In the genomic region with DNA sequence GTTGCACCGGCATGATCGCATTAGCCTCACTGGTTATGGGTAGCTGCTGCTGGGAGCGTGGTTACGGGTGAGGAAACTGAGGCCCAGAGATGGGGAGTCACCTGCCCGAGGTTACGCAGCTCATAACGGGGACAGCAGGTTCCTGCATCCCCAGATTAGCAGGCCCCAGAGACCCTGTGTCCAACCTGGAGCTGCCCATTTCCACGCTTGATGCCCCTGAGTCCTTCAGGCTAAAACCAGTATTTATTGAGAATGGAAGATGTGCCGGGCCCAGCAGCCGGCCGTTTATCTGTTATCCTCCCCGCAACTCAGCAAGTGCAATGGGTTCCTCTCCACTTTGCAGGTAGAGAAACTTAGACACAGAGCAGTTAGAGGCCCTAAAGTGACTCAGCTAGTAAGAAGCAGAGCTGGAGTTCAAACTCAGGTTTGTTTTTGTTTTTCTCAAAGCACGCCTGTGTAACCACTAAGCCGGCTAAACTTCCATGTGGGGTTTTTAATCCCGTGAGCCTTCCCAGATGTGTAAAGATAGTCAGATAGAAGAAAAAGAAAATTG, we compare ENCODE assay signal across 8 cellular contexts. TPM values are rescaled to one million over a fixed set of nuclear protein-coding genes. Genes with fewer than 3 reads are reported as not detected.
DNase-seq lines count a peak whose midpoint lies in the region; ATAC-seq, FAIRE-seq and TF ChIP-seq lines count a peak whose summit lies in the region.

No MANE protein-coding gene starts in this region.

- TF ChIP-seq CTCF in A549 (IDR thresholded peaks at IDR 0.05) (no peak), GM10248 (IDR thresholded peaks at IDR 0.05; ENCODE audit: control extremely low read depth, extremely low read depth, low read depth, missing control alignments) (no peak), RWPE1 (conservative IDR thresholded peaks at IDR 0.05; ENCODE audit: low read depth) (no peak)

- no peak for TF ChIP-seq EP300 in A549 (IDR thresholded peaks at IDR 0.05)

- POLR2A ChIA-PET in A549 (lab: Yijun Ruan, JAX): no interaction called here
- POLR2A ChIA-PET in GM10248 (lab: Yijun Ruan, JAX): interaction anchor here (0.6 kb wide), 1 partner anchor 442 kb away, joined by 3 read pairs; no protein-coding TSS in a partner anchor
- POLR2A ChIA-PET in RWPE1 (lab: Yijun Ruan, JAX; ENCODE audit: low non-redundant PET): interaction anchor here (1.4 kb wide), 1 partner anchor 10 kb away, joined by 4 read pairs; no protein-coding TSS in a partner anchor

- peak overlapping the region; percentile 88 for H3K4me2 ChIP-seq in A549

- TF ChIP-seq POLR2A in A549 (IDR thresholded peaks at IDR 0.05; ENCODE audit: low read length): no peak

- peak overlapping the region; percentile 80 to 94 for H3K9ac ChIP-seq in mucosa of rectum (ENCODE audit: low read depth in 1 of 2, low read length in 2 of 2)

- H3K9me3 ChIP-seq in A549 (no peaks in the 10 kb centered on the region), mucosa of rectum (ENCODE audit: control insufficient read depth in 2 of 2, low read length in 2 of 2) (no peaks in the 10 kb centered on the region)

- ATAC-seq in A549 (peak; percentile 41 to 55; a peak in 5 of 6 replicates), HG03025 (IDR thresholded peaks at IDR 0.05; ENCODE audit: low FRiP score, unreplicated experiment) (peak; percentile 5)

- no peak for FAIRE-seq in A549 (lab: Jason Lieb, UNC)

- H3K27me3 ChIP-seq in mucosa of rectum (ENCODE audit: control insufficient read depth in 2 of 2, insufficient read depth in 2 of 2, low read length in 2 of 2): no peaks in the 10 kb centered on the region

- DNase-seq in A549 (ENCODE audit: low read depth in 1 of 2, low spot score in 1 of 2) (peak; percentile 9 to 21), GM10248 (ENCODE audit: extremely low spot score) (peak; percentile 23), RWPE1 (ENCODE audit: low spot score) (peak; percentile 55), ecto neural progenitor cell (ENCODE audit: low spot score) (peak; percentile 59), COR-L47 (lab: John Stamatoyannopoulos, UW) (no peak), NCI-H187 (lab: John Stamatoyannopoulos, UW) (no peak)

- TF ChIP-seq RAD21 in A549 (conservative IDR thresholded peaks at IDR 0.05 in 1 of 2, IDR thresholded peaks at IDR 0.05 in 1 of 2): no peak

- H3K27ac ChIP-seq in A549 (peak overlapping the region; percentile 97 to 99), RWPE1 (peak overlapping the region; percentile 85), mucosa of rectum (ENCODE audit: low read depth in 2 of 2, low read length in 2 of 2) (peak overlapping the region; percentile 82 to 94)

- WGBS in A549 (ENCODE audit: missing lambda C conversion rate): 2% methylated on average over 15 of the region's 15 CpGs

- peaks cover 13% of the 10 kb centered on the region for H3K4me1 ChIP-seq in A549
- peaks cover 12 to 26% of the 10 kb centered on the region in 2 donors for H3K4me1 ChIP-seq in mucosa of rectum (ENCODE audit: control insufficient read depth in 2 of 2, insufficient read depth in 2 of 2, low read length in 2 of 2)

- no peaks in the 10 kb centered on the region for H3K36me3 ChIP-seq in mucosa of rectum (ENCODE audit: control insufficient read depth in 2 of 2, insufficient read depth in 2 of 2, low read length in 2 of 2)

- CTCF ChIA-PET in A549 (lab: Yijun Ruan, JAX) (interaction anchor here (0.6 to 15.6 kb wide), 26 partner anchors 8 to 472 kb away, joined by 3 to 655 read pairs (median 5); no protein-coding TSS in a partner anchor), GM10248 (lab: Yijun Ruan, JAX) (interaction anchor here (0.6 to 12.0 kb wide), 22 partner anchors 9 to 1897 kb away, joined by 3 to 136 read pairs (median 4); no protein-coding TSS in a partner anchor), RWPE1 (lab: Yijun Ruan, JAX) (interaction anchor here (0.5 to 2.5 kb wide), 17 partner anchors 10 to 1587 kb away, joined by 3 to 15 read pairs (median 3); no protein-coding TSS in a partner anchor)

- H3K4me3 ChIP-seq in A549 (peak overlapping the region; percentile 69), mucosa of rectum (ENCODE audit: low read length in 2 of 2) (peak overlapping the region; percentile 91 to 92)

TF ChIP-seq in A549, 52 proteins besides CTCF, POLR2A, EP300 and RAD21:
- TF ChIP-seq JUN (IDR thresholded peaks at IDR 0.05) (no peak), RNF2 (IDR thresholded peaks at IDR 0.05; ENCODE audit: borderline replicate concordance, low read depth) (no peak), ZC3H11A (IDR thresholded peaks at IDR 0.05) (no peak), ZNF302 (CRISPR knock-in tag; IDR thresholded peaks at IDR 0.05) (no peak), TFCP2L1 (CRISPR knock-in tag; IDR thresholded peaks at IDR 0.05) (no peak), KDM5A (IDR thresholded peaks at IDR 0.05) (no peak), NR3C1 (IDR thresholded peaks at IDR 0.05) (no peak), BHLHE40 (IDR thresholded peaks at IDR 0.05; ENCODE audit: low read depth, low read length) (no peak), HOXB5 (CRISPR knock-in tag; IDR thresholded peaks at IDR 0.05) (no peak), FOSL2 (IDR thresholded peaks at IDR 0.05) (no peak), FOSL2 (CRISPR knock-in tag; IDR thresholded peaks at IDR 0.05) (no peak), RARB (CRISPR knock-in tag; IDR thresholded peaks at IDR 0.05) (no peak), RCOR1 (IDR thresholded peaks at IDR 0.05; ENCODE audit: low read depth, low read length) (no peak), EHMT2 (IDR thresholded peaks at IDR 0.05; ENCODE audit: low read depth) (no peak)
- TF ChIP-seq, protein P1, sequence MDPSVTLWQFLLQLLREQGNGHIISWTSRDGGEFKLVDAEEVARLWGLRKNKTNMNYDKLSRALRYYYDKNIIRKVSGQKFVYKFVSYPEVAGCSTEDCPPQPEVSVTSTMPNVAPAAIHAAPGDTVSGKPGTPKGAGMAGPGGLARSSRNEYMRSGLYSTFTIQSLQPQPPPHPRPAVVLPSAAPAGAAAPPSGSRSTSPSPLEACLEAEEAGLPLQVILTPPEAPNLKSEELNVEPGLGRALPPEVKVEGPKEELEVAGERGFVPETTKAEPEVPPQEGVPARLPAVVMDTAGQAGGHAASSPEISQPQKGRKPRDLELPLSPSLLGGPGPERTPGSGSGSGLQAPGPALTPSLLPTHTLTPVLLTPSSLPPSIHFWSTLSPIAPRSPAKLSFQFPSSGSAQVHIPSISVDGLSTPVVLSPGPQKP (IDR thresholded peaks at IDR 0.05; ENCODE audit: low read depth, low read length): no peak
- TF ChIP-seq, protein P2, sequence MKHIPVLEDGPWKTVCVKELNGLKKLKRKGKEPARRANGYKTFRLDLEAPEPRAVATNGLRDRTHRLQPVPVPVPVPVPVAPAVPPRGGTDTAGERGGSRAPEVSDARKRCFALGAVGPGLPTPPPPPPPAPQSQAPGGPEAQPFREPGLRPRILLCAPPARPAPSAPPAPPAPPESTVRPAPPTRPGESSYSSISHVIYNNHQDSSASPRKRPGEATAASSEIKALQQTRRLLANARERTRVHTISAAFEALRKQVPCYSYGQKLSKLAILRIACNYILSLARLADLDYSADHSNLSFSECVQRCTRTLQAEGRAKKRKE (CRISPR knock-in tag; IDR thresholded peaks at IDR 0.05; ENCODE audit: low read depth): no peak
- TF ChIP-seq, protein P3, sequence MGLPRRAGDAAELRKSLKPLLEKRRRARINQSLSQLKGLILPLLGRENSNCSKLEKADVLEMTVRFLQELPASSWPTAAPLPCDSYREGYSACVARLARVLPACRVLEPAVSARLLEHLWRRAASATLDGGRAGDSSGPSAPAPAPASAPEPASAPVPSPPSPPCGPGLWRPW (IDR thresholded peaks at IDR 0.05): no peak
- TF ChIP-seq, protein P4, sequence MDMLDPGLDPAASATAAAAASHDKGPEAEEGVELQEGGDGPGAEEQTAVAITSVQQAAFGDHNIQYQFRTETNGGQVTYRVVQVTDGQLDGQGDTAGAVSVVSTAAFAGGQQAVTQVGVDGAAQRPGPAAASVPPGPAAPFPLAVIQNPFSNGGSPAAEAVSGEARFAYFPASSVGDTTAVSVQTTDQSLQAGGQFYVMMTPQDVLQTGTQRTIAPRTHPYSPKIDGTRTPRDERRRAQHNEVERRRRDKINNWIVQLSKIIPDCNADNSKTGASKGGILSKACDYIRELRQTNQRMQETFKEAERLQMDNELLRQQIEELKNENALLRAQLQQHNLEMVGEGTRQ (IDR thresholded peaks at IDR 0.05): no peak

RNA-seq across cellular contexts. Expression of a gene that starts 0.7 kb away (rescaled TPM):
- polyA plus RNA-seq in A549 (2011; rRNA removed): 78.7 and 146 TPM in 2 replicates
- polyA plus RNA-seq in A549 (2012; cell fraction: cytosol; rRNA removed): 41.3 and 60.1 TPM in 2 replicates
- polyA plus RNA-seq in A549 (2012; cell fraction: nucleus; rRNA removed): 6.3 and 11.7 TPM in 2 replicates
- polyA plus RNA-seq in A549 (2017; fragmentation: RNase III; extraction: RNeasy Plus Mini Kit Qiagen cat#74134 plus additional on column Dnase treatment): 140 to 155 TPM (median 149 TPM) in 3 replicates
- polyA minus RNA-seq in A549 (2011; rRNA and poly(A)+ RNA removed): 3.5 and 13.3 TPM in 2 replicates

RNA-seq across cellular contexts. Expression of a gene that starts 34.8 kb away (rescaled TPM):
- polyA plus RNA-seq in A549 (2011; rRNA removed) (1,617 and 1,630 TPM in 2 replicates), A549 (2017; fragmentation: RNase III; extraction: RNeasy Plus Mini Kit Qiagen cat#74134 plus additional on column Dnase treatment) (623 to 738 TPM (median 722 TPM) in 3 replicates)
- 456 and 584 TPM in 2 replicates for polyA plus RNA-seq in A549 (2012; cell fraction: cytosol; rRNA removed)
- polyA plus RNA-seq in A549 (2012; cell fraction: nucleus; rRNA removed): 1,301 and 1,335 TPM in 2 replicates
- 4,726 and 5,326 TPM in 2 replicates for polyA minus RNA-seq in A549 (2011; rRNA and poly(A)+ RNA removed)

Comparison
In these comparisons a context has a peak if more than half of its experiments do, and no peak if none do; other contexts are left out.
1. DNase-seq: peak in A549 (2 of 2), GM10248 (single experiment), RWPE1 (single experiment) and ecto neural progenitor cell (single experiment); none in COR-L47 (single experiment) and NCI-H187 (0 of 2).
2. Peak in every context shown above with its lines, with median percentiles within 50 percentile points of each other: H3K27ac ChIP-seq.